In the genomic region with DNA sequence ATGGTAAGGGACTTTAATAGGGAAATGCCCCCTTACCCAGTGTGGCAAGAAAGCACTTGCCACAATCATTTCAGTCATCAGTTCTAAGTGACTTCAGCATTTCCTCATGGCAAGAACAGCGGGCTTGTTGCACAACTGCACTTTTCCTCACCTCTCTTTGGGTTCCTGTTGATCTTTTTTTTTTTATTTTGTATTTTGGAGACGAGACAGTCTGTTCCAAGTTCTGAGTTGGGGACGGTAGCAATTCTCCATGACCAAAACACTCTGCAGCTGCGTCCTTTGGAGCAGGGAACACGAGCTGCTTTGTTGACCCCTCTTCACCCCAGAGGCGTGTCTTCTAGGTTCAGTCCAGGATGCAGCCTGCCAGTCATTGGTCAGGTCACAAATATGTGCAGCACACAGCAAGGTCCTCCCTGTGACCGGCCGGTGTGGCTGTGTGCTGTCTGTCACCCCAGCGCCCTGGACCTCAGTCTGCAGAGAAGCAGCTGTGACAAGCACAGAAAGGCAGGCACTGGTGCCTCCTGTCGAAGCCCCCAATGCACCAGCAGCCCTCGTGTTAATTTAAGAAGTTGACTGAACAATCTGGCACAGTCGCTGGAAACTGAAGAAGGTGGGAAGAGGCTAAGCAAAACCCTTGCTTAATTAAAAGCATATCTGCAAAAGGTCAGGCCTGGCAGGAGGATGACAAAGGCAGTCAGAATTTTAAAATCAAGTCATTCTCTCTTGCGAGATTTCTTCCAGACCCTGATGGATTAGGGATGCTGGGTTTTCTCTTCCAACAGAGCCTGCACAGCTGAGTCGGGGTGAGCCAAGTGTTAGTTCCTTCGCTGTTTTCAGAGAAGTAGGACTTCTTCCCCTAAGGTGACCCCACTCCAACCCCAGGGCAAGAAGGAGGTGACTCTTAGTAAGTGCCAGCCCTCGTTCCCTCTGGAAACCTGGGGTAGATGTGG, we compare ENCODE assay signal across 8 cellular contexts.
A peak's percentile ranks its signal among the peaks of the same experiment; 100 is the strongest.
DNase-seq lines count a peak whose midpoint lies in the region; ATAC-seq and TF ChIP-seq lines count a peak whose summit lies in the region.

No MANE protein-coding gene starts in this region.

- peak; percentile 84 for DNase-seq in Right ventricle myocardium inferior (ENCODE audit: missing footprints)
- no peak for DNase-seq in cardiac septum (ENCODE audit: low spot score)
- peak; percentile 48 to 50 for DNase-seq in cardiac muscle cell (ENCODE audit: low read depth in 1 of 2, low spot score in 1 of 2)
- DNase-seq in activated CD4-positive, alpha-beta T cell treated with anti-CD3 and anti-CD28 coated beads, Interleukin-2, amount 50 U/mL, for 1 hour: no peak
- no peak for DNase-seq in NCI-H1092 (lab: John Stamatoyannopoulos, UW)
- DNase-seq in activated CD4-positive, alpha-beta T cell treated with anti-CD3 and anti-CD28 coated beads for 48 hours: no peak

- TF ChIP-seq CTCF in cardiac muscle cell (IDR thresholded peaks at IDR 0.05; ENCODE audit: low read depth, low read length) (no peak), neutrophil (IDR thresholded peaks at IDR 0.05) (no peak)

- H3K27me3 ChIP-seq in cardiac muscle cell: peaks cover 3% of the 10 kb centered on the region
- H3K27me3 ChIP-seq in neutrophil: no peaks in the 10 kb centered on the region

- no peaks in the 10 kb centered on the region for H3K9me3 ChIP-seq in cardiac muscle cell (ENCODE audit: low read depth)
- H3K9me3 ChIP-seq in neutrophil: no peaks in the 10 kb centered on the region

- ATAC-seq in Right ventricle myocardium inferior (peak; percentile 90), GM21576 (IDR thresholded peaks at IDR 0.05; ENCODE audit: unreplicated experiment) (no peak)

- H3K36me3 ChIP-seq in cardiac muscle cell: no peaks in the 10 kb centered on the region
- no peaks in the 10 kb centered on the region for H3K36me3 ChIP-seq in neutrophil

- intact Hi-C loops in Right ventricle myocardium inferior (cut with DNase I) (no loop called here), cardiac septum (cut with DNase I) (no loop called here)

- H3K4me3 ChIP-seq in cardiac muscle cell (no peak overlapping the region), neutrophil (ENCODE audit: low read depth in 1 of 2, low read length in 1 of 2) (peak overlapping the region; percentile 42 to 55)

- H3K27ac ChIP-seq in cardiac muscle cell (no peak overlapping the region), neutrophil (peak overlapping the region; percentile 94)

- H3K4me1 ChIP-seq in cardiac muscle cell (ENCODE audit: low read depth) (no peaks in the 10 kb centered on the region), neutrophil (ENCODE audit: control insufficient read depth in 1 of 2, insufficient read depth in 1 of 2, low read depth in 1 of 2, low read length in 1 of 2) (peaks cover 45 to 52% of the 10 kb centered on the region in 2 experiments)

Comparison
In these comparisons a context has a peak if more than half of its experiments do, and no peak if none do; other contexts are left out.
1. DNase-seq: peak in Right ventricle myocardium inferior (single experiment) and cardiac muscle cell (2 of 2); none in cardiac septum (single experiment), activated CD4-positive, alpha-beta T cell treated with anti-CD3 and anti-CD28 coated beads, Interleukin-2, amount 50 U/mL, for 1 hour (single experiment), NCI-H1092 (single experiment) and activated CD4-positive, alpha-beta T cell treated with anti-CD3 and anti-CD28 coated beads for 48 hours (single experiment).